ENCODE assay signal across 8 cellular contexts in genomic region chr11:68002575-68002942, GRCh38. TPM values are rescaled to one million over a fixed set of nuclear protein-coding genes. Genes with fewer than 3 reads are reported as not detected.
DNase-seq lines count a peak whose midpoint lies in the region; ATAC-seq and TF ChIP-seq lines count a peak whose summit lies in the region.

No MANE protein-coding gene starts in this region.

- H3K36me3 Mint-ChIP-seq in CD14-positive monocyte = peaks cover 24 to 41% of the 10 kb centered on the region in 2 donors

- DNase-seq in CD14-positive monocyte (ENCODE audit: low spot score) (peak; percentile 45), NT2/D1 (ENCODE audit: low read depth, low spot score) (no peak), left ventricle myocardium inferior (no peak), NCI-H1694 treated with DMSO at 0.1 percent for 48 hours (lab: John Stamatoyannopoulos, UW) (no peak), NCI-H187 (lab: John Stamatoyannopoulos, UW) (no peak)

- H3K36me3 ChIP-seq in NT2/D1 (ENCODE audit: insufficient read depth, insufficient read length, low read length) (peaks cover 5% of the 10 kb centered on the region), left ventricle myocardium inferior (no peaks in the 10 kb centered on the region)

- intact Hi-C loops in CD14-positive monocyte (cut with micrococcal nuclease) = loop anchor here (5.0 to 10.0 kb wide), 2 partner anchors 35 to 212 kb away; partner anchors contain the start of genes KMT5B (in 1 of the 2) and TCIRG1 (in 1 of the 2)
- intact Hi-C loops in left ventricle myocardium inferior (cut with micrococcal nuclease) = no loop called here

- H3K27me3 Mint-ChIP-seq in CD14-positive monocyte (ENCODE audit: low read depth in 3 of 3) = no peaks in the 10 kb centered on the region

- H3K27ac ChIP-seq in left ventricle myocardium inferior (replicated peaks) = peak overlapping the region; percentile 83

- peak; percentile 7 for ATAC-seq in GM21360 (IDR thresholded peaks at IDR 0.05; ENCODE audit: unreplicated experiment)
- no peak for ATAC-seq in HG03571 (IDR thresholded peaks at IDR 0.05; ENCODE audit: unreplicated experiment)
- no peak for ATAC-seq in GM18519 (IDR thresholded peaks at IDR 0.05; ENCODE audit: low FRiP score, unreplicated experiment)

- H3K9me3 ChIP-seq in NT2/D1 (ENCODE audit: insufficient read depth, low read length) = no peaks in the 10 kb centered on the region
- no peaks in the 10 kb centered on the region for H3K9me3 ChIP-seq in left ventricle myocardium inferior (replicated peaks)

- H3K9me3 Mint-ChIP-seq in CD14-positive monocyte = peaks cover 0 to 3% (median 0%) of the 10 kb centered on the region in 7 donors

- peaks cover 3% of the 10 kb centered on the region for H3K27me3 ChIP-seq in NT2/D1 (ENCODE audit: insufficient read depth, insufficient read length)
- no peaks in the 10 kb centered on the region for H3K27me3 ChIP-seq in left ventricle myocardium inferior (ENCODE audit: low read depth)

- H3K27ac Mint-ChIP-seq in CD14-positive monocyte = peak overlapping the region; percentile 68 to 93 (median 83)

- no peak for TF ChIP-seq CTCF in CD14-positive monocyte (IDR thresholded peaks at IDR 0.05)
- TF ChIP-seq CTCF in left ventricle myocardium inferior (IDR thresholded peaks at IDR 0.05; ENCODE audit: borderline replicate concordance) = no peak

- peaks cover 15% of the 10 kb centered on the region for H3K4me1 ChIP-seq in NT2/D1 (ENCODE audit: insufficient read depth, insufficient read length)
- H3K4me1 ChIP-seq in left ventricle myocardium inferior = peaks cover 19% of the 10 kb centered on the region

- H3K4me3 ChIP-seq in NT2/D1 (ENCODE audit: insufficient read length, low read depth) (peak overlapping the region; percentile 60), left ventricle myocardium inferior (peak overlapping the region; percentile 82)

- H3K9ac ChIP-seq in NT2/D1 (ENCODE audit: insufficient read length, low read depth) = peak overlapping the region; percentile 79

- H3K4me1 Mint-ChIP-seq in CD14-positive monocyte = peaks cover 61% of the 10 kb centered on the region

- peak overlapping the region; percentile 95 to 97 for H3K4me3 Mint-ChIP-seq in CD14-positive monocyte

RNA-seq across cellular contexts. Expression of gene UNC93B1, which starts 1.3 kb away (rescaled TPM):
- polyA plus RNA-seq in CD14-positive monocyte = 100 to 1,000 TPM; 185 to 220 TPM
- total RNA-seq in left ventricle myocardium inferior = 6.1 TPM

RNA-seq across cellular contexts. Expression of gene ALDH3B1, which starts 7.6 kb away (rescaled TPM):
- 10 to 100 TPM; 79.8 to 86.7 TPM for polyA plus RNA-seq in CD14-positive monocyte
- total RNA-seq in left ventricle myocardium inferior = 3.7 TPM

RNA-seq across cellular contexts. Expression of gene NDUFS8, which starts 27.9 kb away (rescaled TPM):
- 100 to 1,000 TPM; 114 to 141 TPM for polyA plus RNA-seq in CD14-positive monocyte
- 436 TPM for total RNA-seq in left ventricle myocardium inferior

RNA-seq across cellular contexts. Expression of gene TCIRG1, which starts 36.3 kb away (rescaled TPM):
- polyA plus RNA-seq in CD14-positive monocyte = 100 to 1,000 TPM; 197 to 225 TPM
- 23.4 TPM for total RNA-seq in left ventricle myocardium inferior
